Comparison of ENCODE assay signal across 8 cellular contexts in genomic region chr9:117782931-117783788, GRCh38.
DNase-seq lines count a peak whose midpoint lies in the region; ATAC-seq and TF ChIP-seq lines count a peak whose summit lies in the region.

No MANE protein-coding gene starts in this region.

- TF ChIP-seq CTCF in AG10803 (conservative IDR thresholded peaks at IDR 0.05; ENCODE audit: low read length) (peak; percentile 97), chondrocyte (IDR thresholded peaks at IDR 0.05) (peak; percentile 97)

- H3K4me3 ChIP-seq in AG10803 (ENCODE audit: low read length) = peak overlapping the region; percentile 64

- peak; percentile 81 for ATAC-seq in GM18868 (IDR thresholded peaks at IDR 0.05; ENCODE audit: unreplicated experiment)
- ATAC-seq in HG03095 (IDR thresholded peaks at IDR 0.05; ENCODE audit: unreplicated experiment) = peak; percentile 67
- ATAC-seq in activated CD4-positive, CD25-positive, alpha-beta regulatory T cell treated with anti-CD3 and anti-CD28 coated beads, Interleukin-2, amount 50 U/mL, for 24 hours = peak; percentile 74 to 77

- H3K4me1 Mint-ChIP-seq in chondrocyte (ENCODE audit: low read depth) = no peaks in the 10 kb centered on the region

- H3K36me3 Mint-ChIP-seq in chondrocyte (ENCODE audit: low read depth) = no peaks in the 10 kb centered on the region

- peaks cover 3% of the 10 kb centered on the region for H3K27me3 Mint-ChIP-seq in chondrocyte (ENCODE audit: low read depth)

- H3K27ac Mint-ChIP-seq in chondrocyte (ENCODE audit: unreplicated experiment) = no peak overlapping the region

- no peak overlapping the region for H3K4me3 Mint-ChIP-seq in chondrocyte (ENCODE audit: unreplicated experiment)

- peak; percentile 86 for DNase-seq in AG10803 (ENCODE audit: low read depth)
- DNase-seq in NCI-H2171 treated with DMSO at 0.1 percent for 48 hours (lab: John Stamatoyannopoulos, UW) = peak; percentile 87
- DNase-seq in chondrocyte (ENCODE audit: low spot score) = no peak
- peak; percentile 91 for DNase-seq in left kidney (ENCODE audit: low read depth, low spot score)
- DNase-seq in stimulated activated CD4-positive, alpha-beta T cell treated with anti-CD3 and anti-CD28 coated beads, Interleukin-1b, Interleukin-23, amount 100 ng/mL, for 4 hours (ENCODE audit: low read depth in 2 of 2) = peak; percentile 10 to 12

- H3K9me3 Mint-ChIP-seq in chondrocyte (ENCODE audit: low read depth) = no peaks in the 10 kb centered on the region
